Comparison of ENCODE assay signal across 8 cellular contexts in the genomic region with DNA sequence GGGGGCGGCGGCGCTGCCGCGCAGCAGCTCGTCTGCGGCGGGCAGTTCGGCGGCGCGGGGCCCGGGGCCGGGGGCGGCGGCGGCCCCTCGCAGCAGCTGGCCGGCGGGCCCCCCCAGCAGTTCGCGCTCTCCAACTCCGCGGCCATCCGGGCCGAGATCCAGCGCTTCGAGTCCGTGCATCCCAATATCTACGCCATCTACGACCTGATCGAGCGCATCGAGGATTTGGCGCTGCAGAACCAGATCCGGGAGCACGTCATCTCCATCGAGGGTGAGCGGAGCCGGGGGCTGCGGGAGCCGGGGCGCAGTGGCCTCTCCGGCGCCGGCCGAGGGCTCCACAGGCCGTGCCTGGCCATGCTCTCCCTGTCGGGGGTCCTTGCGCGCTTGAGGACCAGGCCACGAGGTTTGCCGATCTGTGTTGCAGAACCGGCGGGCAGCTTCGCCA. TPM values are rescaled to one million over a fixed set of nuclear protein-coding genes. Genes with fewer than 3 reads are reported as not detected.
DNase-seq lines count a peak whose midpoint lies in the region; ATAC-seq and TF ChIP-seq lines count a peak whose summit lies in the region.

No MANE protein-coding gene starts in this region.

- peaks cover 61% of the 10 kb centered on the region for H3K79me2 ChIP-seq in ACC112 (ENCODE audit: control insufficient read depth, insufficient read depth, low read length, unreplicated experiment)

- intact Hi-C loops in esophagus muscularis mucosa (cut with DNase I), result no loop called here

- H3K36me3 ChIP-seq in ACC112 (ENCODE audit: insufficient read depth, low read length) (no peaks in the 10 kb centered on the region), esophagus muscularis mucosa (peaks cover 0 to under 1% (median 0%) of the 10 kb centered on the region in 4 donors)

- H2AFZ ChIP-seq in ACC112 (ENCODE audit: low read length, unreplicated experiment), result no peak overlapping the region

- TF ChIP-seq POLR2A in esophagus muscularis mucosa (IDR thresholded peaks at IDR 0.05; ENCODE audit: low read depth), result no peak

- H3K27ac ChIP-seq in ACC112 (ENCODE audit: low read depth, low read length), result peak overlapping the region; percentile 25; the same call in 1 of the 2 replicates
- peak overlapping the region; percentile 97 for H3K27ac ChIP-seq in VCaP
- peak overlapping the region; percentile 88 to 91 (median 90) for H3K27ac ChIP-seq in esophagus muscularis mucosa (replicated peaks in 1 of 4)

- TF ChIP-seq CTCF in GM12875 (IDR thresholded peaks at IDR 0.05; ENCODE audit: borderline replicate concordance, insufficient read depth, low read depth, low read length), result no peak
- no peak for TF ChIP-seq CTCF in VCaP (conservative IDR thresholded peaks at IDR 0.05)
- TF ChIP-seq CTCF in esophagus muscularis mucosa (IDR thresholded peaks at IDR 0.05), result no peak

- H3K4me3 ChIP-seq in ACC112 (ENCODE audit: low read depth, low read length), result peak overlapping the region; percentile 98
- peak overlapping the region; percentile 73 for H3K4me3 ChIP-seq in GM12875 (ENCODE audit: low read depth, low read length)
- H3K4me3 ChIP-seq in esophagus muscularis mucosa, result peak overlapping the region; percentile 77 to 89 (median 80)

- no peaks in the 10 kb centered on the region for H3K9me3 ChIP-seq in esophagus muscularis mucosa

- TF ChIP-seq EP300 in esophagus muscularis mucosa (IDR thresholded peaks at IDR 0.05), result no peak

- H3K27me3 ChIP-seq in ACC112 (ENCODE audit: insufficient read depth, low read length), result no peaks in the 10 kb centered on the region
- H3K27me3 ChIP-seq in esophagus muscularis mucosa, result no peaks in the 10 kb centered on the region

- no CpG with 5 or more reads among the region's 56 CpGs for whole genome bisulfite sequencing in esophagus muscularis mucosa

- ATAC-seq in GM18870 (IDR thresholded peaks at IDR 0.05; ENCODE audit: unreplicated experiment) (no peak), HG03521 (IDR thresholded peaks at IDR 0.05; ENCODE audit: unreplicated experiment) (no peak), HG02970 (IDR thresholded peaks at IDR 0.05; ENCODE audit: low FRiP score, unreplicated experiment) (no peak)

- no peak for DNase-seq in esophagus muscularis mucosa (ENCODE audit: extremely low spot score)
- peak; percentile 51 for DNase-seq in occipital lobe (lab: John Stamatoyannopoulos, UW)

- H3K4me1 ChIP-seq in ACC112 (ENCODE audit: control insufficient read depth, insufficient read depth, low read length, unreplicated experiment) (peaks cover 27% of the 10 kb centered on the region), esophagus muscularis mucosa (peaks cover 61 to 74% (median 71%) of the 10 kb centered on the region in 4 donors)

RNA-seq across cellular contexts. Expression of a gene that starts 0.5 kb away (rescaled TPM):
- total RNA-seq in esophagus muscularis mucosa, result 10 to 100 TPM; 33.8 to 71.2 (median 60.0) TPM
- total RNA-seq in occipital lobe, result 85.6 TPM

RNA-seq across cellular contexts. Expression of a gene that starts 3.5 kb away (rescaled TPM):
- total RNA-seq in esophagus muscularis mucosa (10 to 100 TPM; 39.0 to 66.6 (median 51.4) TPM), occipital lobe (9.7 TPM)

RNA-seq across cellular contexts. Expression of a gene that starts 6.2 kb away (rescaled TPM):
- total RNA-seq in esophagus muscularis mucosa (10 to 100 TPM; 45.7 to 74.9 (median 60.4) TPM), occipital lobe (30.7 TPM)

RNA-seq across cellular contexts. Expression of a gene that starts 27.4 kb away (rescaled TPM):
- total RNA-seq in esophagus muscularis mucosa, result 100 to 1,000 TPM in 3 of 4 donors, 10 to 100 TPM in 1; 96.8 to 165 (median 122) TPM
- 13.7 TPM for total RNA-seq in occipital lobe

RNA-seq across cellular contexts. Expression of a gene that starts 29.1 kb away (rescaled TPM):
- total RNA-seq in esophagus muscularis mucosa (10 to 100 TPM in 2 of 4 donors, 1 to 10 TPM in 2; 5.3 to 10.4 (median 9.7) TPM), occipital lobe (37.3 TPM)

Comparison
In these comparisons a context has a peak if more than half of its experiments do, and no peak if none do; other contexts are left out.
1. H3K27ac ChIP-seq: peak in every context shown above with its lines; median percentile 97 in VCaP; 90 in esophagus muscularis mucosa; 25 in ACC112.